8 cellular contexts compared by ENCODE assay signal in the genomic region with DNA sequence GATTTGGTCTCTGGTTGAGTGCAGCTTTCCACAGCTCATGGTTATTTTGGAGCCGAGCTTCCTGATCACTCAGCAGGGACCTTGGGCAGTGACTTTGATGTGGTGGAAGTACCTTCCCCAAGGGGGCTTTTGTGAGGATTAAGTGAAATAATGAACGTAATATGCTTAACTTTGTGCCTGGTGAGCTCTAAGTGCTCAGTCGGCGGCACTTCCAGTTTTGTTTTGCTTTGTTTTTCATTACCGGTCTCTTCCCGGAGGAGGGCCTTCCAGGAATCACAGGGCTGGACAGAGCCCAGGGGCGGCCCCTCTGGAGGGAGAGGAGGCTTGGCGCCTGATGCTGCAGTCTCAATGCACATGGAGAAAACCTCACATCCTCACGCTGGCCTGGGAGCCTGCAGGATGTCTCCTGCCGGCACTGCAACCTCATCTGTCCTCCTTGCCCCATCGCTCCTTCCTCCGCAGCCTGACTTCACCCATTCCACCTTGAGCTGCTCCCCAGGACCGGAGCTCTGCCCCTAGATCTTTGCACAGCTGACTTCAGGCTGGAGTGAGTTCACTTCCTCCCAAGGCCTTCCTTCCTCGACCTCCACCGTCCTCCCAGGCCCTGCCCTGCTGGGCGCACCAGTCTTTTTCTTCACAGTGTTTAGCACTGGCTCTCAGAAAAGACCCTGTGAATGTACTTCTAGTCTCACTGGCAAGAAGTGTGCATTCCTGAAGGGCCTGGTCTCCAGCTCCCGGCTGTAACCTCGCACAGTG. TPM values are rescaled to one million over a fixed set of nuclear protein-coding genes. Genes with fewer than 3 reads are reported as not detected.
DNase-seq lines count a peak whose midpoint lies in the region; FAIRE-seq and TF ChIP-seq lines count a peak whose summit lies in the region.

No MANE protein-coding gene starts in this region.

- H3K27me3 ChIP-seq in endodermal cell (ENCODE audit: control insufficient read depth, insufficient read depth, low read length, poor library complexity, severe bottlenecking): peaks cover 22% of the 10 kb centered on the region

- H3K27ac Mint-ChIP-seq in endodermal cell (peak overlapping the region; percentile 67), type B pancreatic cell (peak overlapping the region; percentile 52)

- H3K36me3 ChIP-seq in endodermal cell (ENCODE audit: control insufficient read depth, insufficient read depth, low read length): no peaks in the 10 kb centered on the region

- H3K9me3 Mint-ChIP-seq in endodermal cell: no peaks in the 10 kb centered on the region
- H3K9me3 Mint-ChIP-seq in type B pancreatic cell: no peaks in the 10 kb centered on the region

- H3K4me3 ChIP-seq in GM12865 (ENCODE audit: low read depth, low read length) (peak overlapping the region; percentile 72), endodermal cell (ENCODE audit: low read length) (peak overlapping the region; percentile 76)

- H3K27me3 Mint-ChIP-seq in endodermal cell (ENCODE audit: insufficient read depth): peaks cover 6% of the 10 kb centered on the region
- no peaks in the 10 kb centered on the region for H3K27me3 Mint-ChIP-seq in type B pancreatic cell

- TF ChIP-seq CTCF in GM12865 (IDR thresholded peaks at IDR 0.05; ENCODE audit: insufficient read depth, low read depth, low read length, missing control alignments) (no peak), endodermal cell (conservative IDR thresholded peaks at IDR 0.05) (no peak), type B pancreatic cell (conservative IDR thresholded peaks at IDR 0.05) (no peak)

- peaks cover 4% of the 10 kb centered on the region for H3K4me1 ChIP-seq in endodermal cell (ENCODE audit: control insufficient read depth, insufficient read depth, low read length)

- H3K4me3 Mint-ChIP-seq in endodermal cell (peak overlapping the region; percentile 62), type B pancreatic cell (peak overlapping the region; percentile 86)

- DNase-seq in GM12865 (ENCODE audit: low read depth): peak; percentile 36
- DNase-seq in SW480 (ENCODE audit: low spot score): peak; percentile 15
- peak; percentile 85 for DNase-seq in endodermal cell
- peak; percentile 27 for DNase-seq in midbrain (lab: John Stamatoyannopoulos, UW)
- no peak for DNase-seq in type B pancreatic cell (ENCODE audit: extremely low spot score, unreplicated experiment)
- DNase-seq in COLO829 (ENCODE audit: low spot score): no peak
- DNase-seq in RCC 7860 (ENCODE audit: low spot score): no peak
- DNase-seq in middle frontal gyrus (ENCODE audit: extremely low spot score, low spot score): no peak

- H3K9ac ChIP-seq in endodermal cell (ENCODE audit: extremely low read depth, low read length, poor library complexity, severe bottlenecking): no peak overlapping the region

- no peak overlapping the region for H3K27ac ChIP-seq in endodermal cell (ENCODE audit: low read depth, low read length)

- FAIRE-seq in RCC 7860 (lab: Jason Lieb, UNC): no peak

- 32 to 42% methylated on average over 12 to 18 of the region's 18 CpGs for WGBS in endodermal cell (ENCODE audit: insufficient coverage in 1 of 2, insufficient read length in 1 of 2), 2 experiments

- H3K36me3 Mint-ChIP-seq in endodermal cell (ENCODE audit: low read depth) (no peaks in the 10 kb centered on the region), type B pancreatic cell (peaks cover 8% of the 10 kb centered on the region)

- H3K4me1 Mint-ChIP-seq in endodermal cell: peaks cover 9% of the 10 kb centered on the region
- H3K4me1 Mint-ChIP-seq in type B pancreatic cell (ENCODE audit: unreplicated experiment): peaks cover 31% of the 10 kb centered on the region

- H3K9me3 ChIP-seq in endodermal cell (ENCODE audit: control insufficient read depth, low read length): no peaks in the 10 kb centered on the region

RNA-seq across cellular contexts. Expression of gene PLEKHF1, which starts 1.6 kb away (rescaled TPM):
- total RNA-seq in endodermal cell: 1 to 10 TPM; 2.6 to 2.8 TPM
- polyA plus RNA-seq in endodermal cell (2013, experiment 1 of 2): 1.1 TPM
- 0.62 TPM for polyA plus RNA-seq in endodermal cell (2013, experiment 2 of 2)
- 6.3 and 16.9 TPM in 2 replicates for total RNA-seq in type B pancreatic cell (ENCODE audit: low replicate concordance)

RNA-seq across cellular contexts. Expression of gene C19orf12, which starts 48.2 kb away (rescaled TPM):
- total RNA-seq in endodermal cell: 10 to 100 TPM; 18.9 to 22.9 TPM
- 24.4 TPM for polyA plus RNA-seq in endodermal cell (2013, experiment 1 of 2)
- 19.4 TPM for polyA plus RNA-seq in endodermal cell (2013, experiment 2 of 2)
- total RNA-seq in type B pancreatic cell (ENCODE audit: low replicate concordance): 18.0 and 23.9 TPM in 2 replicates

Comparison
In these comparisons a context has a peak if more than half of its experiments do, and no peak if none do; other contexts are left out.
1. DNase-seq: peak in GM12865 (single experiment), SW480 (single experiment), endodermal cell (single experiment) and midbrain (single experiment); none in type B pancreatic cell (single experiment), COLO829 (single experiment), RCC 7860 (single experiment) and middle frontal gyrus (single experiment).